Comparison of ENCODE assay signal across 7 cellular contexts in the genomic region with DNA sequence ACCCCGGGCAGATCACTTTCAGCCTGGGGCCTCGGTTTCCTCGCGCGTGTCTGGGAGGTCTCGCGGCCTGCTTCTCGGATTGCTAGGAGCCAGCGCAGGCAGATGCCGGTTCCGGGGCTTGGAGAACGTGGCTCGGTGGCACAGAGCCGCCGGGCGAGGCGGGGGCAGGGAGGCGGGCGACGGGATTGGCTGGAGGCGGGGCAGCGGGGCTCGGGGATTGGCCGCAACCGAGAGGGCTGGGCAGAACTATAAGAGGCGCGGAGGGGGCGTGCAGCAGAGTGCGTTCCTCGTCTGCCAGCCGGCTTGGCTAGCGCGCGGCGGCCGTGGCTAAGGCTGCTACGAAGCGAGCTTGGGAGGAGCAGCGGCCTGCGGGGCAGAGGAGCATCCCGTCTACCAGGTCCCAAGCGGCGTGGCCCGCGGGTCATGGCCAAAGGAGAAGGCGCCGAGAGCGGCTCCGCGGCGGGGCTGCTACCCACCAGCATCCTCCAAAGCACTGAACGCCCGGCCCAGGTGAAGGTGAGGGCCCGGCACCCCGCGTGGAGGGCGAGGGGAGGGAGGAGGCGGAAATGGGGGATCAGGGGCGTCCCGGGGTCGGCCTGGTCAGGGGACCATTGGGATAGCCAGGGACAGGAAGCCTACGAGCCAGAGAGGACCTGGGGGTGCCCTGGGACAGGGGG. TPM values are rescaled to one million over a fixed set of nuclear protein-coding genes. Genes with fewer than 3 reads are reported as not detected.
DNase-seq lines count a peak whose midpoint lies in the region; ATAC-seq, FAIRE-seq and TF ChIP-seq lines count a peak whose summit lies in the region.

Gene MFSD2A, plus strand, starts transcription at position 276 of the 677 bp plus-strand sequence. Its CDS starts 148 bp downstream, at position 424.

- no peaks in the 10 kb centered on the region for H3K36me3 ChIP-seq in kidney (ENCODE audit: control insufficient read depth in 1 of 2, insufficient read depth in 2 of 2, low read length in 2 of 2)

- peak; percentile 75 for ATAC-seq in HG03066 (IDR thresholded peaks at IDR 0.05; ENCODE audit: low read depth, unreplicated experiment)

- peaks cover 12% of the 10 kb centered on the region in 2 donors for H3K4me1 ChIP-seq in kidney (ENCODE audit: control insufficient read depth in 1 of 2, insufficient read depth in 1 of 2, low read depth in 1 of 2, low read length in 2 of 2)

- FAIRE-seq in GM18507 (lab: Jason Lieb, UNC) (peak; percentile 94), kidney (lab: Jason Lieb, UNC) (no peak)

- H3K4me3 ChIP-seq in kidney (ENCODE audit: low read length in 2 of 2) = peak within 1 kb of the TSS; percentile 40 to 54

- H3K9ac ChIP-seq in kidney (ENCODE audit: low read length in 2 of 2) = peak within 1 kb of the TSS; percentile 4 to 51

- peak within 1 kb of the TSS in 1 of 2 donors; percentile 14 for H3K27ac ChIP-seq in kidney (ENCODE audit: low read depth in 2 of 2, low read length in 2 of 2)

- peak; percentile 95 for DNase-seq in GM18507 (ENCODE audit: extremely low spot score, insufficient read length, low read depth)
- peak; percentile 96 for DNase-seq in NCI-H2196 (lab: John Stamatoyannopoulos, UW; ENCODE audit: unreplicated experiment)
- peak; percentile 86 for DNase-seq in activated CD4-positive, CD25-positive, alpha-beta regulatory T cell treated with anti-CD3 and anti-CD28 coated beads, Interleukin-2, amount 50 U/mL, for 72 hours
- peak; percentile 84 for DNase-seq in cerebellar cortex (ENCODE audit: low spot score)
- peak; percentile 96 for DNase-seq in kidney
- peak; percentile 71 to 89 for DNase-seq in stimulated activated CD4-positive, alpha-beta T cell treated with anti-CD3 and anti-CD28 coated beads, Interleukin-15, amount 100 ng/mL, for 1 hour (ENCODE audit: low read depth in 1 of 2, low spot score in 1 of 2)

- no peaks in the 10 kb centered on the region for H3K9me3 ChIP-seq in kidney (ENCODE audit: control insufficient read depth in 1 of 2, low read length in 2 of 2)

- intact Hi-C loops in kidney (cut with DNase I) = no loop called here

- TF ChIP-seq CTCF in kidney (IDR thresholded peaks at IDR 0.05; ENCODE audit: borderline replicate concordance, extremely low read depth, insufficient read depth) = no peak

RNA-seq across cellular contexts. Expression of gene MFSD2A, which starts in this region (rescaled TPM):
- total RNA-seq in kidney = 10.5 TPM
- 10.0 TPM for polyA plus RNA-seq in kidney (ENCODE audit: insufficient read depth, low read depth, low replicate concordance)
